Comparison of ENCODE assay signal across 8 cellular contexts in the genomic region with DNA sequence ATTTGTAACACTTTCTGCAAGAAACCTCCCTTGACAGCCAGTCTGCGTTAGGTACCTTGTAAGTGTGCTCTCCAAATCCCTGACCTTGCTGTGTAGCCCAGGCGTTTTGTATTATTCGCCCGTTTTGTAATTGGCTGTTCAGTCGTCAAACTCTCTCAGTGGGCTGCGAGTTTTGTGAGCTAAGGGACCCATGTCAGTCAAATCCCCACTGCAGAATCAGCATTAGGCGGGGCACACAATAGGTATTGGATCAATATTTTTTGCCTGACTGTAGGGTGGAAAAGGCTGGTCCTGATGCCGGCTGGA. TPM values are rescaled to one million over a fixed set of nuclear protein-coding genes. Genes with fewer than 3 reads are reported as not detected.
DNase-seq lines count a peak whose midpoint lies in the region; ATAC-seq and TF ChIP-seq lines count a peak whose summit lies in the region.

No MANE protein-coding gene starts in this region.

- H3K27me3 ChIP-seq in CD4-positive, alpha-beta T cell (ENCODE audit: control insufficient read depth, insufficient read depth, low read length): no peaks in the 10 kb centered on the region
- H3K27me3 ChIP-seq in Loucy (ENCODE audit: insufficient read depth, low read length, poor library complexity, severe bottlenecking) (no peaks in the 10 kb centered on the region), dorsolateral prefrontal cortex (no peaks in the 10 kb centered on the region), neuron (ENCODE audit: insufficient read depth, low read length) (peaks cover 9% of the 10 kb centered on the region)

- H3F3A ChIP-seq in Loucy (ENCODE audit: low read depth): no peaks in the 10 kb centered on the region

- no peaks in the 10 kb centered on the region for H3K36me3 ChIP-seq in Loucy (ENCODE audit: insufficient read depth, low read length)
- peaks cover 13% of the 10 kb centered on the region for H3K36me3 ChIP-seq in neuron (ENCODE audit: insufficient read depth, low read length)

- no peak for DNase-seq in CD4-positive, alpha-beta T cell
- DNase-seq in dorsolateral prefrontal cortex: no peak
- no peak for DNase-seq in NCI-H2171 treated with DMSO at 0.1 percent for 48 hours (lab: John Stamatoyannopoulos, UW)
- no peak for DNase-seq in HPDE6-E6E7 (ENCODE audit: extremely low spot score)

- no peaks in the 10 kb centered on the region for H3K9me3 Mint-ChIP-seq in CD4-positive, alpha-beta T cell

- no peaks in the 10 kb centered on the region for H3K9me3 ChIP-seq in CD4-positive, alpha-beta T cell (ENCODE audit: control insufficient read depth, low read length)
- H3K9me3 ChIP-seq in Loucy (ENCODE audit: insufficient read depth, low read depth, low read length) (no peaks in the 10 kb centered on the region), neuron (ENCODE audit: low read length) (no peaks in the 10 kb centered on the region)

- POLR2A ChIA-PET in CD4-positive, alpha-beta T cell (lab: Charles Lee): interaction anchor here (0.9 to 5.2 kb wide), 22 partner anchors 8 to 166 kb away, joined by 3 to 74 read pairs (median 8); a partner anchor contains a TSS

- TF ChIP-seq CTCF in CD4-positive, alpha-beta T cell (IDR thresholded peaks at IDR 0.05): no peak
- no peak for TF ChIP-seq CTCF in Loucy (conservative IDR thresholded peaks at IDR 0.05; ENCODE audit: low read length)
- no peak for TF ChIP-seq CTCF in dorsolateral prefrontal cortex (IDR thresholded peaks at IDR 0.05 in 54 of 56, conservative IDR thresholded peaks at IDR 0.05 in 2 of 56; ENCODE audit: low read depth in 1 of 56, partially characterized antibody in 56 of 56)

- intact Hi-C loops in CD4-positive, alpha-beta T cell (cut with DNase I, micrococcal nuclease): loop anchor here (1.0 to 5.0 kb wide), 5 partner anchors 20 to 123 kb away; a partner anchor contains a TSS
- intact Hi-C loops in dorsolateral prefrontal cortex (cut with DNase I): loop anchor here (5.0 kb wide), 3 partner anchors 74 to 124 kb away; a partner anchor contains a TSS

- H3K9me2 ChIP-seq in Loucy (replicated peaks; ENCODE audit: low read depth, low read length): no peaks in the 10 kb centered on the region

- peak overlapping the region; percentile 96 for H3K4me2 ChIP-seq in Loucy (ENCODE audit: low read depth, low read length, poor library complexity, severe bottlenecking)

- H3K4me3 Mint-ChIP-seq in CD4-positive, alpha-beta T cell: peak overlapping the region; percentile 98

- H3K27ac Mint-ChIP-seq in CD4-positive, alpha-beta T cell: peak overlapping the region; percentile 96

- H2AFZ ChIP-seq in Loucy (ENCODE audit: low read length) (peak overlapping the region; percentile 97; the same call in 1 of the 2 replicates), neuron (ENCODE audit: low read depth, low read length) (peak overlapping the region; percentile 80)

- H3K79me2 ChIP-seq in Loucy (ENCODE audit: insufficient read depth, low read length): no peaks in the 10 kb centered on the region

- H3K9ac ChIP-seq in Loucy (ENCODE audit: low read depth, low read length, poor library complexity, severe bottlenecking): peak overlapping the region; percentile 87

- no peak for ATAC-seq in CD4-positive, alpha-beta T cell (ENCODE audit: poor library complexity)
- no peak for ATAC-seq in HG02798 (IDR thresholded peaks at IDR 0.05; ENCODE audit: poor library complexity, unreplicated experiment)
- ATAC-seq in HG02623 (IDR thresholded peaks at IDR 0.05; ENCODE audit: unreplicated experiment): no peak

- H3K4me1 ChIP-seq in Loucy (ENCODE audit: insufficient read depth, low read length, poor library complexity, severe bottlenecking) (peaks cover 37% of the 10 kb centered on the region), neuron (ENCODE audit: insufficient read depth, low read length) (peaks cover 12% of the 10 kb centered on the region)

- peaks cover 45% of the 10 kb centered on the region for H3K4me1 Mint-ChIP-seq in CD4-positive, alpha-beta T cell (ENCODE audit: low read depth)

- H4K20me1 ChIP-seq in Loucy (ENCODE audit: insufficient read depth, low read length, poor library complexity, severe bottlenecking): no peaks in the 10 kb centered on the region

- CTCF ChIA-PET in CD4-positive, alpha-beta T cell (lab: Charles Lee): interaction anchor here (0.8 to 5.1 kb wide), 4 partner anchors 16 to 75 kb away, joined by 4 to 29 read pairs (median 10); a partner anchor contains a TSS

- peak overlapping the region; percentile 3 for H3K27ac ChIP-seq in CD4-positive, alpha-beta T cell (ENCODE audit: low read depth, low read length)
- peak overlapping the region; percentile 76 to 99 (median 97) for H3K27ac ChIP-seq in dorsolateral prefrontal cortex

- H3K36me3 Mint-ChIP-seq in CD4-positive, alpha-beta T cell (ENCODE audit: low read depth): peaks cover 19% of the 10 kb centered on the region

- H3K4me3 ChIP-seq in Loucy (ENCODE audit: low read length, poor library complexity, severe bottlenecking) (peak overlapping the region; percentile 93), dorsolateral prefrontal cortex (peak overlapping the region; percentile 61 to 99 (median 92)), neuron (ENCODE audit: low read length) (peak overlapping the region; percentile 74)

- no peaks in the 10 kb centered on the region for H3K27me3 Mint-ChIP-seq in CD4-positive, alpha-beta T cell

RNA-seq across cellular contexts. Expression of a gene that starts 0.7 kb away (rescaled TPM):
- 1 to 10 TPM; 7.5 to 8.7 TPM for total RNA-seq in CD4-positive, alpha-beta T cell
- total RNA-seq in dorsolateral prefrontal cortex: 10 to 100 TPM; 26.6 to 69.5 (median 49.7) TPM

RNA-seq across cellular contexts. Expression of a gene that starts 23.9 kb away (rescaled TPM):
- not detected for total RNA-seq in CD4-positive, alpha-beta T cell
- total RNA-seq in dorsolateral prefrontal cortex: 10 to 100 TPM in 2 of 120 experiments, 1 to 10 TPM in 105, under 1 TPM in 4, not detected in 9; 0.47 to 14.0 (median 3.3) TPM

RNA-seq across cellular contexts. Expression of a gene that starts 32.1 kb away (rescaled TPM):
- total RNA-seq in CD4-positive, alpha-beta T cell: under 1 TPM in 1 of 2 experiments, not detected in 1; 0.08 TPM
- not detected for total RNA-seq in dorsolateral prefrontal cortex

RNA-seq across cellular contexts. Expression of a gene that starts 34.8 kb away (rescaled TPM):
- 1 to 10 TPM; 3.0 to 3.9 TPM for total RNA-seq in CD4-positive, alpha-beta T cell
- 10 to 100 TPM in 6 of 120 experiments, 1 to 10 TPM in 114; 2.5 to 12.3 (median 6.3) TPM for total RNA-seq in dorsolateral prefrontal cortex

RNA-seq across cellular contexts. Expression of a gene that starts 43.8 kb away (rescaled TPM):
- total RNA-seq in CD4-positive, alpha-beta T cell: under 1 TPM; 0.25 to 0.41 TPM
- total RNA-seq in dorsolateral prefrontal cortex: 10 to 100 TPM in 1 of 120 experiments, 1 to 10 TPM in 119; 2.1 to 10.7 (median 3.4) TPM
